ENCODE assay signal across 22 cellular contexts in genomic region chr10:96415150-96415895, GRCh38. TPM values are rescaled to one million over a fixed set of nuclear protein-coding genes. Genes with fewer than 3 reads are reported as not detected.
A peak's percentile ranks its signal among the peaks of the same experiment; 100 is the strongest.
DNase-seq lines count a peak whose midpoint lies in the region; ATAC-seq and TF ChIP-seq lines count a peak whose summit lies in the region.
"Had no signal": no experiment of that assay in that cellular context is flagged by ENCODE, and none has a peak within 500 bp of the region (broad histone marks: within the 10 kb centered on the region; RNA-seq: fewer than 3 reads in every experiment).

No MANE protein-coding gene starts in this region.

- H3K9me3 ChIP-seq in SK-N-SH (no peaks in the 10 kb centered on the region), lung (ENCODE audit: control insufficient read depth in 2 of 2, insufficient read depth in 1 of 2, low read length in 1 of 2) (peaks cover 0 to 2% of the 10 kb centered on the region in 2 donors)
- H3K9me3 ChIP-seq: A549 had no signal

- no peak overlapping the region for H3K27ac ChIP-seq in SK-N-SH (ENCODE audit: low read depth in 2 of 2, low read length in 1 of 2)
- H3K27ac ChIP-seq in KMS-11: peak overlapping the region; percentile 19; the same call in 1 of the 2 replicates
- H3K27ac ChIP-seq in lung (ENCODE audit: low read depth in 1 of 2, low read length in 1 of 2): no peak overlapping the region
- H3K27ac ChIP-seq: A549 had no signal

- H3K4me3 ChIP-seq in SK-N-SH (ENCODE audit: low read depth in 2 of 2, low read length in 1 of 2) (no peak overlapping the region), KMS-11 (IDR thresholded peaks at IDR 0.05; ENCODE audit: insufficient read depth, low read depth, low read length) (no peak overlapping the region), lung (no peak overlapping the region)
- H3K4me3 ChIP-seq: A549, GM23338 had no signal

- H3K36me3 Mint-ChIP-seq in activated CD4-positive, alpha-beta T cell treated with anti-CD3 and anti-CD28 coated beads, Interleukin-2, amount 10 ng/mL, durations not matched to agents 24 days and 14 days (ENCODE audit: low read depth): no peaks in the 10 kb centered on the region
- H3K36me3 Mint-ChIP-seq: CD14-positive monocyte; CD8-positive, alpha-beta memory T cell had no signal

- H3K79me2 ChIP-seq in SK-N-SH (ENCODE audit: insufficient read depth): no peaks in the 10 kb centered on the region
- H3K79me2 ChIP-seq in KMS-11 (ENCODE audit: insufficient read depth, low read depth): no peaks in the 10 kb centered on the region

- H3K4me1 Mint-ChIP-seq in activated CD4-positive, alpha-beta T cell treated with anti-CD3 and anti-CD28 coated beads, Interleukin-2, amount 10 ng/mL, durations not matched to agents 24 days and 14 days: no peaks in the 10 kb centered on the region
- H3K4me1 Mint-ChIP-seq: CD8-positive, alpha-beta memory T cell; GM23338 had no signal

- peaks cover 10% of the 10 kb centered on the region for H3K27me3 Mint-ChIP-seq in activated CD4-positive, alpha-beta T cell treated with anti-CD3 and anti-CD28 coated beads, Interleukin-2, amount 10 ng/mL, durations not matched to agents 24 days and 14 days

- H3K27me3 ChIP-seq in SK-N-SH (ENCODE audit: insufficient read depth) (no peaks in the 10 kb centered on the region; the same call in 1 of the 2 replicates), KMS-11 (ENCODE audit: insufficient read depth, low read depth) (no peaks in the 10 kb centered on the region), lung (ENCODE audit: control insufficient read depth, insufficient read depth) (no peaks in the 10 kb centered on the region)

- no peak for TF ChIP-seq RAD21 in SK-N-SH (IDR thresholded peaks at IDR 0.05; ENCODE audit: low read length)

- POLR2A ChIA-PET in SK-N-SH (lab: Yijun Ruan, JAX): no interaction called here

- H3K9me2 ChIP-seq in SK-N-SH: no peaks in the 10 kb centered on the region

- DNase-seq in SK-N-SH: no peak
- DNase-seq in lung (ENCODE audit: low spot score): peak; percentile 4
- DNase-seq in activated CD4-positive, alpha-beta T cell treated with anti-CD3 and anti-CD28 coated beads, Interleukin-2, amount 10 ng/mL, durations not matched to agents 24 days and 14 days: no peak
- no peak for DNase-seq in NCI-H748 (lab: John Stamatoyannopoulos, UW; ENCODE audit: unreplicated experiment)
- DNase-seq: 8988T; CD4-positive, alpha-beta T cell; CD8-positive, alpha-beta memory T cell; DMS 273 treated with DMSO at 0.1 percent for 48 hours; DMS79; GF-D8; H9 had no signal

- H3K36me3 ChIP-seq in SK-N-SH (replicated peaks in 1 of 2; ENCODE audit: control insufficient read depth in 1 of 2, insufficient read depth in 2 of 2, low read length in 1 of 2): no peaks in the 10 kb centered on the region
- H3K36me3 ChIP-seq in KMS-11 (ENCODE audit: insufficient read depth): no peaks in the 10 kb centered on the region
- no peaks in the 10 kb centered on the region for H3K36me3 ChIP-seq in lung (ENCODE audit: control insufficient read depth in 2 of 2, insufficient read depth in 2 of 2, low read length in 2 of 2)

- no peaks in the 10 kb centered on the region for H3K9me3 Mint-ChIP-seq in activated CD4-positive, alpha-beta T cell treated with anti-CD3 and anti-CD28 coated beads, Interleukin-2, amount 10 ng/mL, durations not matched to agents 24 days and 14 days
- H3K9me3 Mint-ChIP-seq: CD4-positive, alpha-beta T cell; CD8-positive, alpha-beta memory T cell; GM23338; H9 had no signal

- H4K20me1 ChIP-seq in SK-N-SH (ENCODE audit: insufficient read depth) (no peaks in the 10 kb centered on the region), KMS-11 (ENCODE audit: insufficient read depth) (no peaks in the 10 kb centered on the region)

- CTCF ChIA-PET in SK-N-SH (lab: Yijun Ruan, JAX): interaction anchor here (0.7 to 12.1 kb wide), 5 partner anchors 20 to 98 kb away, joined by 3 to 101 read pairs (median 6); partner anchors contain the start of gene TLL2

- ATAC-seq in SK-N-SH treated with all-trans-retinoic acid at 6 μM for 48 hours (no peak), lung (ENCODE audit: insufficient read depth, low FRiP score) (no peak), HG03460 (IDR thresholded peaks at IDR 0.05; ENCODE audit: unreplicated experiment) (no peak)
- ATAC-seq: A549, GM23338, HCT116 had no signal

- peaks cover 0 to 13% of the 10 kb centered on the region in 2 experiments; a peak in 1 of 4 replicates for H3K4me1 ChIP-seq in SK-N-SH (ENCODE audit: control insufficient read depth in 1 of 2, insufficient read depth in 2 of 2, low read depth in 1 of 2, low read length in 1 of 2)
- H3K4me1 ChIP-seq in KMS-11 (ENCODE audit: low read depth, poor library complexity, severe bottlenecking): peaks cover 31% of the 10 kb centered on the region
- peaks cover 0 to 2% of the 10 kb centered on the region in 2 donors for H3K4me1 ChIP-seq in lung (ENCODE audit: control insufficient read depth in 2 of 2, insufficient read depth in 2 of 2, low read length in 2 of 2)
- H3K4me1 ChIP-seq: A549 had no signal

- no peak for TF ChIP-seq CTCF in SK-N-SH (IDR thresholded peaks at IDR 0.05)
- TF ChIP-seq CTCF in KMS-11 (conservative IDR thresholded peaks at IDR 0.05; ENCODE audit: low read depth, low read length): no peak
- no peak for TF ChIP-seq CTCF in lung (IDR thresholded peaks at IDR 0.05; ENCODE audit: control extremely low read depth, extremely low read depth)

- H3K4me2 ChIP-seq in SK-N-SH: no peak overlapping the region
- H3K4me2 ChIP-seq in KMS-11: peak overlapping the region; percentile 54
- H3K4me2 ChIP-seq: A549, GM23338 had no signal

- WGBS in SK-N-SH (ENCODE audit: low lambda C conversion rate): 50% methylated on average over 1 of the region's 1 CpG
- WGBS in lung, 2 donors: 93 to 99% methylated on average over 1 of the region's 1 CpG

- TF ChIP-seq EP300 in SK-N-SH (IDR thresholded peaks at IDR 0.05; ENCODE audit: borderline replicate concordance in 1 of 2, low read depth in 1 of 2, low read length in 1 of 2): no peak

- no peaks in the 10 kb centered on the region for H3F3A ChIP-seq in SK-N-SH (replicated peaks; ENCODE audit: insufficient read depth)

- H2AFZ ChIP-seq in SK-N-SH (ENCODE audit: low read depth): no peak overlapping the region
- no peak overlapping the region; the same call in 1 of the 2 replicates for H2AFZ ChIP-seq in KMS-11 (ENCODE audit: low read depth)
- H2AFZ ChIP-seq: GM23338 had no signal

- no peak overlapping the region for H3K4me3 Mint-ChIP-seq in activated CD4-positive, alpha-beta T cell treated with anti-CD3 and anti-CD28 coated beads, Interleukin-2, amount 10 ng/mL, durations not matched to agents 24 days and 14 days
- H3K4me3 Mint-ChIP-seq: CD14-positive monocyte; CD4-positive, alpha-beta T cell; CD8-positive, alpha-beta memory T cell; GM23338; H9 had no signal

- no peak overlapping the region for H3K27ac Mint-ChIP-seq in activated CD4-positive, alpha-beta T cell treated with anti-CD3 and anti-CD28 coated beads, Interleukin-2, amount 10 ng/mL, durations not matched to agents 24 days and 14 days
- H3K27ac Mint-ChIP-seq: CD4-positive, alpha-beta T cell; CD8-positive, alpha-beta memory T cell; GM23338; H9 had no signal

- intact Hi-C loops in activated CD4-positive, alpha-beta T cell treated with anti-CD3 and anti-CD28 coated beads, Interleukin-2, amount 10 ng/mL, durations not matched to agents 24 days and 14 days (cut with micrococcal nuclease): no loop called here

- no peak overlapping the region for H3K9ac ChIP-seq in SK-N-SH
- no peak overlapping the region for H3K9ac ChIP-seq in KMS-11

TF ChIP-seq in SK-N-SH treated with all-trans-retinoic acid at 6 μM for 48 hours, 23 proteins besides CTCF, POLR2A, EP300 and RAD21:
- TF ChIP-seq ZFP3 (CRISPR knock-in tag; IDR thresholded peaks at IDR 0.05) (peak; percentile 95), TCF4 (CRISPR knock-in tag; IDR thresholded peaks at IDR 0.05; ENCODE audit: borderline replicate concordance) (no peak)

TF ChIP-seq in SK-N-SH, 30 proteins besides CTCF, POLR2A, EP300 and RAD21:
- TF ChIP-seq TEAD4 (IDR thresholded peaks at IDR 0.05; ENCODE audit: borderline replicate concordance, insufficient read depth): no peak

RNA-seq across cellular contexts. Expression of gene OPALIN, which starts 56.5 kb away (rescaled TPM):
- not detected in 2 replicates for polyA plus RNA-seq in SK-N-SH (2012; rRNA removed)
- not detected in 2 replicates for polyA plus RNA-seq in SK-N-SH (2012; cell fraction: cytosol; rRNA removed)
- not detected in 2 replicates for polyA plus RNA-seq in SK-N-SH (2012; cell fraction: nucleus; rRNA removed)
- not detected for total RNA-seq in lung
- not detected for polyA plus RNA-seq in lung
- total RNA-seq in activated CD4-positive, alpha-beta T cell treated with anti-CD3 and anti-CD28 coated beads, Interleukin-2, amount 10 ng/mL, durations not matched to agents 24 days and 14 days: not detected in 2 replicates
- total RNA-seq: CD4-positive, alpha-beta T cell; CD8-positive, alpha-beta memory T cell; Daoy; G401; GM23338; H4; H9 had no signal
- polyA plus RNA-seq: A549; BJ; CD14-positive monocyte; CD8-positive, alpha-beta memory T cell; GM23338 had no signal
